Comparison of ENCODE assay signal across 11 cellular contexts in genomic region chr5:1517838-1518237, GRCh38. TPM values are rescaled to one million over a fixed set of nuclear protein-coding genes. Genes with fewer than 3 reads are reported as not detected.
DNase-seq lines count a peak whose midpoint lies in the region; ATAC-seq and TF ChIP-seq lines count a peak whose summit lies in the region.
"Had no signal": no experiment of that assay in that cellular context is flagged by ENCODE, and none has a peak within 500 bp of the region (broad histone marks: within the 10 kb centered on the region; RNA-seq: fewer than 3 reads in every experiment).

No MANE protein-coding gene starts in this region.

- no peaks in the 10 kb centered on the region for H3K9me3 Mint-ChIP-seq in activated B cell treated with CpG ODN at 0.5 μM for 24 hours
- H3K9me3 Mint-ChIP-seq: nephron had no signal

- CTCF ChIA-PET in activated B cell treated with CpG ODN at 0.5 μM for 24 hours (lab: Charles Lee), result interaction anchor here (1.5 kb wide), 1 partner anchor 18 kb away, joined by 4 read pairs; no protein-coding TSS in a partner anchor

- ATAC-seq in activated B cell treated with CpG ODN at 0.5 μM for 24 hours (ENCODE audit: low read depth), result no peak
- ATAC-seq in omental fat pad (ENCODE audit: low FRiP score), result no peak
- ATAC-seq in HG02885 (IDR thresholded peaks at IDR 0.05; ENCODE audit: poor library complexity, unreplicated experiment), result no peak

- POLR2A ChIA-PET in activated B cell treated with CpG ODN at 0.5 μM for 24 hours (lab: Charles Lee), result interaction anchor here (4.1 kb wide), 1 partner anchor 15 kb away, joined by 12 read pairs; no protein-coding TSS in a partner anchor

- DNase-seq in ELF-1 (ENCODE audit: low read depth, low spot score) (peak; percentile 2), activated B cell treated with CpG ODN at 0.5 μM for 24 hours (peak; percentile 9), islet precursor cell (peak; percentile 45), NCI-H1694 treated with DMSO at 0.1 percent for 48 hours (lab: John Stamatoyannopoulos, UW) (no peak), omental fat pad (ENCODE audit: low spot score) (no peak)
- DNase-seq in stimulated activated CD8-positive, alpha-beta memory T cell treated with anti-CD3 and anti-CD28 coated beads, Interleukin-4, amount 100 ng/mL, for 48 hours, result peak; percentile 20
- no peak for DNase-seq in activated naive CD4-positive, alpha-beta T cell (lab: John Stamatoyannopoulos, UW)
- DNase-seq: activated T-cell treated with anti-CD3 and anti-CD28 coated beads, Interleukin-2, amount 50 U/mL, for 1 hour; stimulated activated CD4-positive, alpha-beta T cell treated with anti-CD3 and anti-CD28 coated beads, Interleukin-15, amount 100 ng/mL, for 24 hours had no signal

- no peak for TF ChIP-seq CTCF in activated B cell treated with CpG ODN at 0.5 μM for 24 hours (IDR thresholded peaks at IDR 0.05)
- TF ChIP-seq CTCF in omental fat pad (IDR thresholded peaks at IDR 0.05), result no peak

- no peak overlapping the region for H3K4me3 Mint-ChIP-seq in activated B cell treated with CpG ODN at 0.5 μM for 24 hours
- H3K4me3 Mint-ChIP-seq: nephron had no signal

- H3K36me3 Mint-ChIP-seq in activated B cell treated with CpG ODN at 0.5 μM for 24 hours (ENCODE audit: low read depth), result peaks cover 63% of the 10 kb centered on the region

- peaks cover 51% of the 10 kb centered on the region for H3K4me1 Mint-ChIP-seq in activated B cell treated with CpG ODN at 0.5 μM for 24 hours

- intact Hi-C loops in activated B cell treated with CpG ODN at 0.5 μM for 24 hours (cut with micrococcal nuclease), result no loop called here

- H3K27ac Mint-ChIP-seq in activated B cell treated with CpG ODN at 0.5 μM for 24 hours, result no peak overlapping the region
- H3K27ac Mint-ChIP-seq: nephron had no signal

- no peaks in the 10 kb centered on the region for H3K27me3 Mint-ChIP-seq in activated B cell treated with CpG ODN at 0.5 μM for 24 hours

RNA-seq across cellular contexts. Expression of gene LPCAT1, which starts 5.9 kb away (rescaled TPM):
- total RNA-seq in activated B cell treated with CpG ODN at 0.5 μM for 24 hours (246 and 269 TPM in 2 replicates), omental fat pad (10 to 100 TPM; 22.3 to 37.1 (median 34.5) TPM)

Comparison
In these comparisons a context has a peak if more than half of its experiments do, and no peak if none do; other contexts are left out.
1. DNase-seq: peak in ELF-1 (single experiment), activated B cell treated with CpG ODN at 0.5 μM for 24 hours (single experiment), islet precursor cell (single experiment) and stimulated activated CD8-positive, alpha-beta memory T cell treated with anti-CD3 and anti-CD28 coated beads, Interleukin-4, amount 100 ng/mL, for 48 hours (single experiment); none in NCI-H1694 treated with DMSO at 0.1 percent for 48 hours (single experiment), activated naive CD4-positive, alpha-beta T cell (0 of 4) and omental fat pad (single experiment).